Comparison of ENCODE assay signal across 1 cellular context in genomic region chr16:29742683-29743275, GRCh38.
TF ChIP-seq lines count a peak whose summit lies in the region.

No MANE protein-coding gene starts in this region.

TF ChIP-seq in GM23338, 12 proteins besides CTCF, POLR2A, EP300 and RAD21:
- no peak for TF ChIP-seq CREB1 (CRISPR knock-in tag; IDR thresholded peaks at IDR 0.05; ENCODE audit: low read depth)
- no peak for TF ChIP-seq STAT1 (IDR thresholded peaks at IDR 0.05; ENCODE audit: unreplicated experiment)
- no peak for TF ChIP-seq JUNB (IDR thresholded peaks at IDR 0.05; ENCODE audit: unreplicated experiment)
- no peak for TF ChIP-seq EZH2 (IDR thresholded peaks at IDR 0.05; ENCODE audit: low read depth, unreplicated experiment)
- TF ChIP-seq POLR2AphosphoS5 (IDR thresholded peaks at IDR 0.05; ENCODE audit: low read depth): no peak; the same call in 1 of the 2 replicates
- no peak for TF ChIP-seq REST (IDR thresholded peaks at IDR 0.05; ENCODE audit: unreplicated experiment)
- no peak for TF ChIP-seq ZNF114 (CRISPR knock-in tag; IDR thresholded peaks at IDR 0.05)
- TF ChIP-seq EZH2phosphoT487 (IDR thresholded peaks at IDR 0.05; ENCODE audit: unreplicated experiment): no peak
- TF ChIP-seq ETS1 (IDR thresholded peaks at IDR 0.05): no peak
- TF ChIP-seq ZNF462 (CRISPR knock-in tag; IDR thresholded peaks at IDR 0.05): no peak
- no peak for TF ChIP-seq ZNF331 (CRISPR knock-in tag; IDR thresholded peaks at IDR 0.05; ENCODE audit: low read depth)
- TF ChIP-seq NANOG (IDR thresholded peaks at IDR 0.05; ENCODE audit: borderline replicate concordance): no peak
TF ChIP-seq in GM23338: peak in this region for 0.
